Comparison of ENCODE assay signal across 1 cellular context in the genomic region with DNA sequence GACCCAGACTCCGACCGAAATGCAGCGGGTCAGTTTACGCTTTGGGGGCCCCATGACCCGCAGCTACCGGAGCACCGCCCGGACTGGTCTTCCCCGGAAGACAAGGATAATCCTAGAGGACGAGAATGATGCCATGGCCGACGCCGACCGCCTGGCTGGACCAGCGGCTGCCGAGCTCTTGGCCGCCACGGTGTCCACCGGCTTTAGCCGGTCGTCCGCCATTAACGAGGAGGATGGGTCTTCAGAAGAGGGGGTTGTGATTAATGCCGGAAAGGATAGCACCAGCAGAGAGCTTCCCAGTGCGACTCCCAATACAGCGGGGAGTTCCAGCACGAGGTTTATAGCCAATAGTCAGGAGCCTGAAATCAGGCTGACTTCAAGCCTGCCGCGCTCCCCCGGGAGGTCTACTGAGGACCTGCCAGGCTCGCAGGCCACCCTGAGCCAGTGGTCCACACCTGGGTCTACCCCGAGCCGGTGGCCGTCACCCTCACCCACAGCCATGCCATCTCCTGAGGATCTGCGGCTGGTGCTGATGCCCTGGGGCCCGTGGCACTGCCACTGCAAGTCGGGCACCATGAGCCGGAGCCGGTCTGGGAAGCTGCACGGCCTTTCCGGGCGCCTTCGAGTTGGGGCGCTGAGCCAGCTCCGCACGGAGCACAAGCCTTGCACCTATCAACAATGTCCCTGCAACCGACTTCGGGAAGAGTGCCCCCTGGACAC.
TF ChIP-seq lines count a peak whose summit lies in the region.

No MANE protein-coding gene starts in this region.

TF ChIP-seq in HepG2, 621 proteins besides CTCF, POLR2A, EP300 and RAD21 (continued from another document and continues in another):
- TF ChIP-seq, protein P1, sequence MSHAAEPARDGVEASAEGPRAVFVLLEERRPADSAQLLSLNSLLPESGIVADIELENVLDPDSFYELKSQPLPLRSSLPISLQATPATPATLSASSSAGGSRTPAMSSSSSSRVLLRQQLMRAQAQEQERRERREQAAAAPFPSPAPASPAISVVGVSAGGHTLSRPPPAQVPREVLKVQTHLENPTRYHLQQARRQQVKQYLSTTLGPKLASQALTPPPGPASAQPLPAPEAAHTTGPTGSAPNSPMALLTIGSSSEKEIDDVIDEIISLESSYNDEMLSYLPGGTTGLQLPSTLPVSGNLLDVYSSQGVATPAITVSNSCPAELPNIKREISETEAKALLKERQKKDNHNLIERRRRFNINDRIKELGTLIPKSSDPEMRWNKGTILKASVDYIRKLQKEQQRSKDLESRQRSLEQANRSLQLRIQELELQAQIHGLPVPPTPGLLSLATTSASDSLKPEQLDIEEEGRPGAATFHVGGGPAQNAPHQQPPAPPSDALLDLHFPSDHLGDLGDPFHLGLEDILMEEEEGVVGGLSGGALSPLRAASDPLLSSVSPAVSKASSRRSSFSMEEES (CRISPR knock-in tag; IDR thresholded peaks at IDR 0.05) = no peak
- no peak for TF ChIP-seq HNRNPLL (IDR thresholded peaks at IDR 0.05; ENCODE audit: low read depth, low read length, poor library complexity, severe bottlenecking)
- TF ChIP-seq, protein P2, sequence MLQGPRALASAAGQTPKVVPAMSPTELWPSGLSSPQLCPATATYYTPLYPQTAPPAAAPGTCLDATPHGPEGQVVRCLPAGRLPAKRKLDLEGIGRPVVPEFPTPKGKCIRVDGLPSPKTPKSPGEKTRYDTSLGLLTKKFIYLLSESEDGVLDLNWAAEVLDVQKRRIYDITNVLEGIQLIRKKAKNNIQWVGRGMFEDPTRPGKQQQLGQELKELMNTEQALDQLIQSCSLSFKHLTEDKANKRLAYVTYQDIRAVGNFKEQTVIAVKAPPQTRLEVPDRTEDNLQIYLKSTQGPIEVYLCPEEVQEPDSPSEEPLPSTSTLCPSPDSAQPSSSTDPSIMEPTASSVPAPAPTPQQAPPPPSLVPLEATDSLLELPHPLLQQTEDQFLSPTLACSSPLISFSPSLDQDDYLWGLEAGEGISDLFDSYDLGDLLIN (CRISPR knock-in tag; IDR thresholded peaks at IDR 0.05; ENCODE audit: borderline replicate concordance) = no peak
- TF ChIP-seq, protein P3, sequence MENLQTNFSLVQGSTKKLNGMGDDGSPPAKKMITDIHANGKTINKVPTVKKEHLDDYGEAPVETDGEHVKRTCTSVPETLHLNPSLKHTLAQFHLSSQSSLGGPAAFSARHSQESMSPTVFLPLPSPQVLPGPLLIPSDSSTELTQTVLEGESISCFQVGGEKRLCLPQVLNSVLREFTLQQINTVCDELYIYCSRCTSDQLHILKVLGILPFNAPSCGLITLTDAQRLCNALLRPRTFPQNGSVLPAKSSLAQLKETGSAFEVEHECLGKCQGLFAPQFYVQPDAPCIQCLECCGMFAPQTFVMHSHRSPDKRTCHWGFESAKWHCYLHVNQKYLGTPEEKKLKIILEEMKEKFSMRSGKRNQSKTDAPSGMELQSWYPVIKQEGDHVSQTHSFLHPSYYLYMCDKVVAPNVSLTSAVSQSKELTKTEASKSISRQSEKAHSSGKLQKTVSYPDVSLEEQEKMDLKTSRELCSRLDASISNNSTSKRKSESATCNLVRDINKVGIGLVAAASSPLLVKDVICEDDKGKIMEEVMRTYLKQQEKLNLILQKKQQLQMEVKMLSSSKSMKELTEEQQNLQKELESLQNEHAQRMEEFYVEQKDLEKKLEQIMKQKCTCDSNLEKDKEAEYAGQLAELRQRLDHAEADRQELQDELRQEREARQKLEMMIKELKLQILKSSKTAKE (CRISPR knock-in tag; IDR thresholded peaks at IDR 0.05; ENCODE audit: borderline replicate concordance) = no peak
- no peak for TF ChIP-seq PTBP1 (IDR thresholded peaks at IDR 0.05; ENCODE audit: low read depth, low read length, poor library complexity, severe bottlenecking)
- TF ChIP-seq MEIS1 (CRISPR knock-in tag; IDR thresholded peaks at IDR 0.05; ENCODE audit: borderline replicate concordance) = no peak; the same call in 1 of the 2 replicates
- no peak for TF ChIP-seq ZNF326 (CRISPR knock-in tag; IDR thresholded peaks at IDR 0.05; ENCODE audit: borderline replicate concordance)
- TF ChIP-seq NR2F2 (IDR thresholded peaks at IDR 0.05; ENCODE audit: borderline replicate concordance, low read depth) = no peak
- TF ChIP-seq, protein P4, sequence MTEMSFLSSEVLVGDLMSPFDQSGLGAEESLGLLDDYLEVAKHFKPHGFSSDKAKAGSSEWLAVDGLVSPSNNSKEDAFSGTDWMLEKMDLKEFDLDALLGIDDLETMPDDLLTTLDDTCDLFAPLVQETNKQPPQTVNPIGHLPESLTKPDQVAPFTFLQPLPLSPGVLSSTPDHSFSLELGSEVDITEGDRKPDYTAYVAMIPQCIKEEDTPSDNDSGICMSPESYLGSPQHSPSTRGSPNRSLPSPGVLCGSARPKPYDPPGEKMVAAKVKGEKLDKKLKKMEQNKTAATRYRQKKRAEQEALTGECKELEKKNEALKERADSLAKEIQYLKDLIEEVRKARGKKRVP (CRISPR knock-in tag; IDR thresholded peaks at IDR 0.05) = no peak
- TF ChIP-seq HNRNPUL1 (IDR thresholded peaks at IDR 0.05; ENCODE audit: low read depth, low read length) = no peak
- peak; percentile 53 for TF ChIP-seq SAP130 (CRISPR knock-in tag; IDR thresholded peaks at IDR 0.05; ENCODE audit: low read depth)
- TF ChIP-seq SALL1 (CRISPR knock-in tag; IDR thresholded peaks at IDR 0.05) = peak; percentile 80
- TF ChIP-seq, protein P5, sequence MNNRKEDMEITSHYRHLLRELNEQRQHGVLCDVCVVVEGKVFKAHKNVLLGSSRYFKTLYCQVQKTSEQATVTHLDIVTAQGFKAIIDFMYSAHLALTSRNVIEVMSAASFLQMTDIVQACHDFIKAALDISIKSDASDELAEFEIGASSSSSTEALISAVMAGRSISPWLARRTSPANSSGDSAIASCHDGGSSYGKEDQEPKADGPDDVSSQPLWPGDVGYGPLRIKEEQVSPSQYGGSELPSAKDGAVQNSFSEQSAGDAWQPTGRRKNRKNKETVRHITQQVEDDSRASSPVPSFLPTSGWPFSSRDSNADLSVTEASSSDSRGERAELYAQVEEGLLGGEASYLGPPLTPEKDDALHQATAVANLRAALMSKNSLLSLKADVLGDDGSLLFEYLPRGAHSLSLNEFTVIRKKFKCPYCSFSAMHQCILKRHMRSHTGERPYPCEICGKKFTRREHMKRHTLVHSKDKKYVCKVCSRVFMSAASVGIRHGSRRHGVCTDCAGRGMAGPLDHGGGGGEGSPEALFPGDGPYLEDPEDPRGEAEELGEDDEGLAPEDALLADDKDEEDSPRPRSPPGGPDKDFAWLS (CRISPR knock-in tag; IDR thresholded peaks at IDR 0.05; ENCODE audit: borderline replicate concordance) = no peak
- TF ChIP-seq NCOR1 (IDR thresholded peaks at IDR 0.05; ENCODE audit: borderline replicate concordance, low read length) = no peak
- no peak for TF ChIP-seq RBM39 (IDR thresholded peaks at IDR 0.05; ENCODE audit: low read depth, low read length, poor library complexity, severe bottlenecking)
- TF ChIP-seq KLF11 (CRISPR knock-in tag; IDR thresholded peaks at IDR 0.05) = no peak
- TF ChIP-seq SYNCRIP (IDR thresholded peaks at IDR 0.05; ENCODE audit: insufficient read depth, low read depth, low read length) = no peak
- TF ChIP-seq EED (CRISPR knock-in tag; IDR thresholded peaks at IDR 0.05) = no peak
- no peak for TF ChIP-seq ZNF121 (CRISPR knock-in tag; IDR thresholded peaks at IDR 0.05)
- TF ChIP-seq ZSCAN21 (CRISPR knock-in tag; IDR thresholded peaks at IDR 0.05; ENCODE audit: borderline replicate concordance) = peak; percentile 78
- no peak for TF ChIP-seq MEIS2 (CRISPR knock-in tag; IDR thresholded peaks at IDR 0.05)
- TF ChIP-seq, protein P6, sequence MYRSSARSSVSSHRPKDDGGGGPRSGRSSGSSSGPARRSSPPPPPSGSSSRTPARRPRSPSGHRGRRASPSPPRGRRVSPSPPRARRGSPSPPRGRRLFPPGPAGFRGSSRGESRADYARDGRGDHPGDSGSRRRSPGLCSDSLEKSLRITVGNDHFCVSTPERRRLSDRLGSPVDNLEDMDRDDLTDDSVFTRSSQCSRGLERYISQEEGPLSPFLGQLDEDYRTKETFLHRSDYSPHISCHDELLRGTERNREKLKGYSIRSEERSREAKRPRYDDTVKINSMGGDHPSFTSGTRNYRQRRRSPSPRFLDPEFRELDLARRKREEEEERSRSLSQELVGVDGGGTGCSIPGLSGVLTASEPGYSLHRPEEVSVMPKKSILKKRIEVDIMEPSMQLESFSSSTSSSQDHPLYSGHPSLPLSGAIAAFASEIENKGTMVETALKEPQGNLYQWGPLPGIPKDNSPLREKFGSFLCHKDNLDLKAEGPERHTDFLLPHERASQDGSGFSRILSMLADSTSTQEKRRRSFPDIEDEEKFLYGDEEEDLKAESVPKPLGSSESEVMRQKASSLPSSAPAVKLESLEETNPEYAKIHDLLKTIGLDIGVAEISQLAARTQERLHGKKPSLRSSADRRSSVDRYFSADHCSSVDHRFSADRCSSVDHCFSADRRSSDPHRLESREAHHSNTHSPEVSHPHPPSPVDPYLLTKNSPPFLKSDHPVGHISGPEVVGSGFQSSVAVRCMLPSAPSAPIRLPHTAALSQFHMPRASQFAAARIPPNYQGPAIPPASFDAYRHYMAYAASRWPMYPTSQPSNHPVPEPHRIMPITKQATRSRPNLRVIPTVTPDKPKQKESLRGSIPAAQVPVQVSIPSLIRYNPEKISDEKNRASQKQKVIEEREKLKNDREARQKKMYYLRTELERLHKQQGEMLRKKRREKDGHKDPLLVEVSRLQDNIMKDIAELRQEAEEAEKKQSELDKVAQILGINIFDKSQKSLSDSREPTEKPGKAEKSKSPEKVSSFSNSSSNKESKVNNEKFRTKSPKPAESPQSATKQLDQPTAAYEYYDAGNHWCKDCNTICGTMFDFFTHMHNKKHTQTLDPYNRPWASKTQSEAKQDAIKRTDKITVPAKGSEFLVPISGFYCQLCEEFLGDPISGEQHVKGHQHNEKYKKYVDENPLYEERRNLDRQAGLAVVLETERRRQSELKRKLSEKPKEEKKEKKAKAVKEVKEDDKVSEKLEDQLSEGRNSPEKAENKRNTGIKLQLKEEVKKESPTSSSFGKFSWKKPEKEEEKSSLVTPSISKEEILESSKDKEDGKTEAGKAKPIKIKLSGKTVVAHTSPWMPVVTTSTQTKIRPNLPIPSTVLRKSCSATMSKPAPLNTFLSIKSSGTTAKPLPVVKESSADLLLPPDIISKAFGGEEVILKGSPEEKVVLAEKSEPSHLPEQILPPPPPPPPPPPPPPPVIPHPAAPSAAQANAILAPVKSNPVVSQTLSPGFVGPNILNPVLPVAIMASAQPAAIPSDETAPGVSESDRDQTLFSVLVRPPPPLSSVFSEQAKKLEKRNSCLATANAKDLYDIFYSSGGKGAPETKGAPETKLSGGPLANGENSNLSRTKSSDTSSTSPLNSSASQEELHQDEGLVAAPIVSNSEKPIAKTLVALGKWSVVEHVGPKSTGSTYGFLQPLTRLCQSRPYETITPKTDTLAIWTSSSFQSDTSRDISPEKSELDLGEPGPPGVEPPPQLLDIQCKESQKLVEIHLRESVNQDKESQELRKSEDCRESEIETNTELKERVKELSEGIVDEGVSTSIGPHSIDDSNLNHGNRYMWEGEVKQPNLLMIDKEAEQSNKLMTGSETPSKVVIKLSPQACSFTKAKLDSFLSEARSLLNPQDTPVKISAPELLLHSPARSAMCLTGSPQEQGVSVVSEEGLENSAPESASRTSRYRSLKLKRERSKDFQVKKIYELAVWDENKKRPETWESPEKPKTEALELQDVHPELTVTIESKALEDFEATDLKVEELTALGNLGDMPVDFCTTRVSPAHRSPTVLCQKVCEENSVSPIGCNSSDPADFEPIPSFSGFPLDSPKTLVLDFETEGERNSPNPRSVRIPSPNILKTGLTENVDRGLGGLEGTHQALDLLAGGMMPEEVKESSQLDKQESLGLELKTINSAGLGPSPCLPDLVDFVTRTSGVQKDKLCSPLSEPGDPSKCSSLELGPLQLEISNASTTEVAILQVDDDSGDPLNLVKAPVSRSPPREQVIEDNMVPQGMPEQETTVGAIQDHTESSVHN (CRISPR knock-in tag; IDR thresholded peaks at IDR 0.05) = no peak
- TF ChIP-seq, protein P7, sequence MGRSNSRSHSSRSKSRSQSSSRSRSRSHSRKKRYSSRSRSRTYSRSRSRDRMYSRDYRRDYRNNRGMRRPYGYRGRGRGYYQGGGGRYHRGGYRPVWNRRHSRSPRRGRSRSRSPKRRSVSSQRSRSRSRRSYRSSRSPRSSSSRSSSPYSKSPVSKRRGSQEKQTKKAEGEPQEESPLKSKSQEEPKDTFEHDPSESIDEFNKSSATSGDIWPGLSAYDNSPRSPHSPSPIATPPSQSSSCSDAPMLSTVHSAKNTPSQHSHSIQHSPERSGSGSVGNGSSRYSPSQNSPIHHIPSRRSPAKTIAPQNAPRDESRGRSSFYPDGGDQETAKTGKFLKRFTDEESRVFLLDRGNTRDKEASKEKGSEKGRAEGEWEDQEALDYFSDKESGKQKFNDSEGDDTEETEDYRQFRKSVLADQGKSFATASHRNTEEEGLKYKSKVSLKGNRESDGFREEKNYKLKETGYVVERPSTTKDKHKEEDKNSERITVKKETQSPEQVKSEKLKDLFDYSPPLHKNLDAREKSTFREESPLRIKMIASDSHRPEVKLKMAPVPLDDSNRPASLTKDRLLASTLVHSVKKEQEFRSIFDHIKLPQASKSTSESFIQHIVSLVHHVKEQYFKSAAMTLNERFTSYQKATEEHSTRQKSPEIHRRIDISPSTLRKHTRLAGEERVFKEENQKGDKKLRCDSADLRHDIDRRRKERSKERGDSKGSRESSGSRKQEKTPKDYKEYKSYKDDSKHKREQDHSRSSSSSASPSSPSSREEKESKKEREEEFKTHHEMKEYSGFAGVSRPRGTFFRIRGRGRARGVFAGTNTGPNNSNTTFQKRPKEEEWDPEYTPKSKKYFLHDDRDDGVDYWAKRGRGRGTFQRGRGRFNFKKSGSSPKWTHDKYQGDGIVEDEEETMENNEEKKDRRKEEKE (IDR thresholded peaks at IDR 0.05) = no peak
- no peak; the same call in 1 of the 2 replicates for TF ChIP-seq RXRB (CRISPR knock-in tag; IDR thresholded peaks at IDR 0.05; ENCODE audit: borderline replicate concordance)
- TF ChIP-seq ZNF709 (CRISPR knock-in tag; IDR thresholded peaks at IDR 0.05) = no peak
- no peak for TF ChIP-seq BRCA1 (CRISPR knock-in tag; IDR thresholded peaks at IDR 0.05)
- TF ChIP-seq ZSCAN9 (CRISPR knock-in tag; IDR thresholded peaks at IDR 0.05; ENCODE audit: borderline replicate concordance) = no peak
- TF ChIP-seq, protein P8, sequence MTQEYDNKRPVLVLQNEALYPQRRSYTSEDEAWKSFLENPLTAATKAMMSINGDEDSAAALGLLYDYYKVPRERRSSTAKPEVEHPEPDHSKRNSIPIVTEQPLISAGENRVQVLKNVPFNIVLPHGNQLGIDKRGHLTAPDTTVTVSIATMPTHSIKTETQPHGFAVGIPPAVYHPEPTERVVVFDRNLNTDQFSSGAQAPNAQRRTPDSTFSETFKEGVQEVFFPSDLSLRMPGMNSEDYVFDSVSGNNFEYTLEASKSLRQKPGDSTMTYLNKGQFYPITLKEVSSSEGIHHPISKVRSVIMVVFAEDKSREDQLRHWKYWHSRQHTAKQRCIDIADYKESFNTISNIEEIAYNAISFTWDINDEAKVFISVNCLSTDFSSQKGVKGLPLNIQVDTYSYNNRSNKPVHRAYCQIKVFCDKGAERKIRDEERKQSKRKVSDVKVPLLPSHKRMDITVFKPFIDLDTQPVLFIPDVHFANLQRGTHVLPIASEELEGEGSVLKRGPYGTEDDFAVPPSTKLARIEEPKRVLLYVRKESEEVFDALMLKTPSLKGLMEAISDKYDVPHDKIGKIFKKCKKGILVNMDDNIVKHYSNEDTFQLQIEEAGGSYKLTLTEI (CRISPR knock-in tag; conservative IDR thresholded peaks at IDR 0.05) = no peak
